ENCODE assay signal across 1 cellular context in the genomic region with DNA sequence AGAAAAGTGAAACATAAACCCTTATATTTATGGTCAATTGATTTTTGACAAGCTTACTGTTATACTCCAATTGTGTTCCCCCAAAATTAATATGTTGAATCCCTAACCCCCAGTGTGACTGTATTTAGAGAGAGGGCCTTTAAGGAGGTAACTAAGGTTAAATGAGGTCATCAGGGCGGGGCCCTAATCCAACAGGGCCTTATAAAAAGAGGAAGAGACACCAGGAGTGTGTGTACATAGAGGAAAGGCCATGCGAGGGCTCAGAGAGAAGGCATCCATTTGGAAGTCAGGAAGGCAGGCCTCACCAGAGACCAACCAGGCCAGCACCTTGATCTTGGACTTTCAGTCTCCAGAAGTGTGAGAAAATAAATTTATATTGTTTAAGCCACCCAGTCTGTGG.
A peak's percentile ranks its signal among the peaks of the same experiment; 100 is the strongest.
TF ChIP-seq lines count a peak whose summit lies in the region.

No MANE protein-coding gene starts in this region.

TF ChIP-seq in K562, 482 proteins besides CTCF, POLR2A, EP300 and RAD21 (continued from another document and continues in another):
- TF ChIP-seq KDM5B (IDR thresholded peaks at IDR 0.05; ENCODE audit: insufficient replicate concordance, low read depth, low read length) = peak; percentile 43
- no peak for TF ChIP-seq SMC3 (conservative IDR thresholded peaks at IDR 0.05; ENCODE audit: insufficient read depth, low read depth, low read length)
- no peak for TF ChIP-seq ZNF431 (CRISPR knock-in tag; IDR thresholded peaks at IDR 0.05)
- no peak for TF ChIP-seq ZKSCAN8 (CRISPR knock-in tag; IDR thresholded peaks at IDR 0.05)
- TF ChIP-seq JUN (IDR thresholded peaks at IDR 0.05; ENCODE audit: borderline replicate concordance, low read depth, low read length) = 0 out of 2 replicates have a peak, but pooled peaks have one; percentile 42
- TF ChIP-seq JUN (CRISPR knock-in tag; IDR thresholded peaks at IDR 0.05; ENCODE audit: borderline replicate concordance) = no peak
- TF ChIP-seq HMG20B (CRISPR knock-in tag; IDR thresholded peaks at IDR 0.05) = no peak
- TF ChIP-seq, protein P1, sequence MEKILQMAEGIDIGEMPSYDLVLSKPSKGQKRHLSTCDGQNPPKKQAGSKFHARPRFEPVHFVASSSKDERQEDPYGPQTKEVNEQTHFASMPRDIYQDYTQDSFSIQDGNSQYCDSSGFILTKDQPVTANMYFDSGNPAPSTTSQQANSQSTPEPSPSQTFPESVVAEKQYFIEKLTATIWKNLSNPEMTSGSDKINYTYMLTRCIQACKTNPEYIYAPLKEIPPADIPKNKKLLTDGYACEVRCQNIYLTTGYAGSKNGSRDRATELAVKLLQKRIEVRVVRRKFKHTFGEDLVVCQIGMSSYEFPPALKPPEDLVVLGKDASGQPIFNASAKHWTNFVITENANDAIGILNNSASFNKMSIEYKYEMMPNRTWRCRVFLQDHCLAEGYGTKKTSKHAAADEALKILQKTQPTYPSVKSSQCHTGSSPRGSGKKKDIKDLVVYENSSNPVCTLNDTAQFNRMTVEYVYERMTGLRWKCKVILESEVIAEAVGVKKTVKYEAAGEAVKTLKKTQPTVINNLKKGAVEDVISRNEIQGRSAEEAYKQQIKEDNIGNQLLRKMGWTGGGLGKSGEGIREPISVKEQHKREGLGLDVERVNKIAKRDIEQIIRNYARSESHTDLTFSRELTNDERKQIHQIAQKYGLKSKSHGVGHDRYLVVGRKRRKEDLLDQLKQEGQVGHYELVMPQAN (IDR thresholded peaks at IDR 0.05; ENCODE audit: borderline replicate concordance) = no peak
- no peak for TF ChIP-seq CHCHD3 (CRISPR knock-in tag; IDR thresholded peaks at IDR 0.05)
- TF ChIP-seq ZZZ3 (IDR thresholded peaks at IDR 0.05) = no peak
- no peak for TF ChIP-seq CREM (IDR thresholded peaks at IDR 0.05; ENCODE audit: low read depth)
- TF ChIP-seq, protein P2, sequence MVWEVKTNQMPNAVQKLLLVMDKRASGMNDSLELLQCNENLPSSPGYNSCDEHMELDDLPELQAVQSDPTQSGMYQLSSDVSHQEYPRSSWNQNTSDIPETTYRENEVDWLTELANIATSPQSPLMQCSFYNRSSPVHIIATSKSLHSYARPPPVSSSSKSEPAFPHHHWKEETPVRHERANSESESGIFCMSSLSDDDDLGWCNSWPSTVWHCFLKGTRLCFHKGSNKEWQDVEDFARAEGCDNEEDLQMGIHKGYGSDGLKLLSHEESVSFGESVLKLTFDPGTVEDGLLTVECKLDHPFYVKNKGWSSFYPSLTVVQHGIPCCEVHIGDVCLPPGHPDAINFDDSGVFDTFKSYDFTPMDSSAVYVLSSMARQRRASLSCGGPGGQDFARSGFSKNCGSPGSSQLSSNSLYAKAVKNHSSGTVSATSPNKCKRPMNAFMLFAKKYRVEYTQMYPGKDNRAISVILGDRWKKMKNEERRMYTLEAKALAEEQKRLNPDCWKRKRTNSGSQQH (CRISPR knock-in tag; IDR thresholded peaks at IDR 0.05) = no peak
- no peak for TF ChIP-seq SETDB1 (IDR thresholded peaks at IDR 0.05; ENCODE audit: low read length)
- no peak for TF ChIP-seq HIVEP1 (CRISPR knock-in tag; IDR thresholded peaks at IDR 0.05)
- TF ChIP-seq ARNT (IDR thresholded peaks at IDR 0.05) = no peak
- TF ChIP-seq, protein P3, sequence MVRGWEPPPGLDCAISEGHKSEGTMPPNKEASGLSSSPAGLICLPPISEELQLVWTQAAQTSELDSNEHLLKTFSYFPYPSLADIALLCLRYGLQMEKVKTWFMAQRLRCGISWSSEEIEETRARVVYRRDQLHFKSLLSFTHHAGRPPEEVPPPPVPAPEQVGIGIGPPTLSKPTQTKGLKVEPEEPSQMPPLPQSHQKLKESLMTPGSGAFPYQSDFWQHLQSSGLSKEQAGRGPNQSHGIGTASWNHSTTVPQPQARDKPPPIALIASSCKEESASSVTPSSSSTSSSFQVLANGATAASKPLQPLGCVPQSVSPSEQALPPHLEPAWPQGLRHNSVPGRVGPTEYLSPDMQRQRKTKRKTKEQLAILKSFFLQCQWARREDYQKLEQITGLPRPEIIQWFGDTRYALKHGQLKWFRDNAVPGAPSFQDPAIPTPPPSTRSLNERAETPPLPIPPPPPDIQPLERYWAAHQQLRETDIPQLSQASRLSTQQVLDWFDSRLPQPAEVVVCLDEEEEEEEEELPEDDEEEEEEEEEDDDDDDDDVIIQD (CRISPR knock-in tag; IDR thresholded peaks at IDR 0.05) = no peak
- no peak for TF ChIP-seq SOX6 (IDR thresholded peaks at IDR 0.05)
- no peak for TF ChIP-seq TEAD1 (CRISPR knock-in tag; IDR thresholded peaks at IDR 0.05)
- no peak for TF ChIP-seq KLF1 (tag; IDR thresholded peaks at IDR 0.05)
- no peak for TF ChIP-seq ZNF274 (IDR thresholded peaks at IDR 0.05; ENCODE audit: borderline replicate concordance, low read depth, low read length)
- no peak for TF ChIP-seq NBN (IDR thresholded peaks at IDR 0.05; ENCODE audit: low read depth)
- no peak for TF ChIP-seq SP2 (IDR thresholded peaks at IDR 0.05; ENCODE audit: extremely low read depth, low read depth, low read length, poor library complexity, severe bottlenecking)
- TF ChIP-seq, protein P4, sequence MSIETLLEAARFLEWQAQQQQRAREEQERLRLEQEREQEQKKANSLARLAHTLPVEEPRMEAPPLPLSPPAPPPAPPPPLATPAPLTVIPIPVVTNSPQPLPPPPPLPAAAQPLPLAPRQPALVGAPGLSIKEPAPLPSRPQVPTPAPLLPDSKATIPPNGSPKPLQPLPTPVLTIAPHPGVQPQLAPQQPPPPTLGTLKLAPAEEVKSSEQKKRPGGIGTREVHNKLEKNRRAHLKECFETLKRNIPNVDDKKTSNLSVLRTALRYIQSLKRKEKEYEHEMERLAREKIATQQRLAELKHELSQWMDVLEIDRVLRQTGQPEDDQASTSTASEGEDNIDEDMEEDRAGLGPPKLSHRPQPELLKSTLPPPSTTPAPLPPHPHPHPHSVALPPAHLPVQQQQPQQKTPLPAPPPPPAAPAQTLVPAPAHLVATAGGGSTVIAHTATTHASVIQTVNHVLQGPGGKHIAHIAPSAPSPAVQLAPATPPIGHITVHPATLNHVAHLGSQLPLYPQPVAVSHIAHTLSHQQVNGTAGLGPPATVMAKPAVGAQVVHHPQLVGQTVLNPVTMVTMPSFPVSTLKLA (conservative IDR thresholded peaks at IDR 0.05) = peak; percentile 18 to 35; a peak in 2 of 4 replicates
- TF ChIP-seq CHD4 (IDR thresholded peaks at IDR 0.05; ENCODE audit: insufficient read depth, insufficient replicate concordance, low read depth, low read length, poor library complexity, severe bottlenecking) = no peak
- TF ChIP-seq, protein P5, sequence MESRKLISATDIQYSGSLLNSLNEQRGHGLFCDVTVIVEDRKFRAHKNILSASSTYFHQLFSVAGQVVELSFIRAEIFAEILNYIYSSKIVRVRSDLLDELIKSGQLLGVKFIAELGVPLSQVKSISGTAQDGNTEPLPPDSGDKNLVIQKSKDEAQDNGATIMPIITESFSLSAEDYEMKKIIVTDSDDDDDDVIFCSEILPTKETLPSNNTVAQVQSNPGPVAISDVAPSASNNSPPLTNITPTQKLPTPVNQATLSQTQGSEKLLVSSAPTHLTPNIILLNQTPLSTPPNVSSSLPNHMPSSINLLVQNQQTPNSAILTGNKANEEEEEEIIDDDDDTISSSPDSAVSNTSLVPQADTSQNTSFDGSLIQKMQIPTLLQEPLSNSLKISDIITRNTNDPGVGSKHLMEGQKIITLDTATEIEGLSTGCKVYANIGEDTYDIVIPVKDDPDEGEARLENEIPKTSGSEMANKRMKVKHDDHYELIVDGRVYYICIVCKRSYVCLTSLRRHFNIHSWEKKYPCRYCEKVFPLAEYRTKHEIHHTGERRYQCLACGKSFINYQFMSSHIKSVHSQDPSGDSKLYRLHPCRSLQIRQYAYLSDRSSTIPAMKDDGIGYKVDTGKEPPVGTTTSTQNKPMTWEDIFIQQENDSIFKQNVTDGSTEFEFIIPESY (CRISPR knock-in tag; IDR thresholded peaks at IDR 0.05) = no peak
- no peak for TF ChIP-seq FOXK1 (CRISPR knock-in tag; IDR thresholded peaks at IDR 0.05; ENCODE audit: borderline replicate concordance)
- TF ChIP-seq, protein P6, sequence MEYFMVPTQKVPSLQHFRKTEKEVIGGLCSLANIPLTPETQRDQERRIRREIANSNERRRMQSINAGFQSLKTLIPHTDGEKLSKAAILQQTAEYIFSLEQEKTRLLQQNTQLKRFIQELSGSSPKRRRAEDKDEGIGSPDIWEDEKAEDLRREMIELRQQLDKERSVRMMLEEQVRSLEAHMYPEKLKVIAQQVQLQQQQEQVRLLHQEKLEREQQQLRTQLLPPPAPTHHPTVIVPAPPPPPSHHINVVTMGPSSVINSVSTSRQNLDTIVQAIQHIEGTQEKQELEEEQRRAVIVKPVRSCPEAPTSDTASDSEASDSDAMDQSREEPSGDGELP (CRISPR knock-in tag; IDR thresholded peaks at IDR 0.05; ENCODE audit: borderline replicate concordance) = no peak
- TF ChIP-seq, protein P7, sequence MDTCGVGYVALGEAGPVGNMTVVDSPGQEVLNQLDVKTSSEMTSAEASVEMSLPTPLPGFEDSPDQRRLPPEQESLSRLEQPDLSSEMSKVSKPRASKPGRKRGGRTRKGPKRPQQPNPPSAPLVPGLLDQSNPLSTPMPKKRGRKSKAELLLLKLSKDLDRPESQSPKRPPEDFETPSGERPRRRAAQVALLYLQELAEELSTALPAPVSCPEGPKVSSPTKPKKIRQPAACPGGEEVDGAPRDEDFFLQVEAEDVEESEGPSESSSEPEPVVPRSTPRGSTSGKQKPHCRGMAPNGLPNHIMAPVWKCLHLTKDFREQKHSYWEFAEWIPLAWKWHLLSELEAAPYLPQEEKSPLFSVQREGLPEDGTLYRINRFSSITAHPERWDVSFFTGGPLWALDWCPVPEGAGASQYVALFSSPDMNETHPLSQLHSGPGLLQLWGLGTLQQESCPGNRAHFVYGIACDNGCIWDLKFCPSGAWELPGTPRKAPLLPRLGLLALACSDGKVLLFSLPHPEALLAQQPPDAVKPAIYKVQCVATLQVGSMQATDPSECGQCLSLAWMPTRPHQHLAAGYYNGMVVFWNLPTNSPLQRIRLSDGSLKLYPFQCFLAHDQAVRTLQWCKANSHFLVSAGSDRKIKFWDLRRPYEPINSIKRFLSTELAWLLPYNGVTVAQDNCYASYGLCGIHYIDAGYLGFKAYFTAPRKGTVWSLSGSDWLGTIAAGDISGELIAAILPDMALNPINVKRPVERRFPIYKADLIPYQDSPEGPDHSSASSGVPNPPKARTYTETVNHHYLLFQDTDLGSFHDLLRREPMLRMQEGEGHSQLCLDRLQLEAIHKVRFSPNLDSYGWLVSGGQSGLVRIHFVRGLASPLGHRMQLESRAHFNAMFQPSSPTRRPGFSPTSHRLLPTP (IDR thresholded peaks at IDR 0.05; ENCODE audit: borderline replicate concordance, extremely low read depth, insufficient read length) = no peak
- TF ChIP-seq STAG1 (CRISPR knock-in tag; IDR thresholded peaks at IDR 0.05; ENCODE audit: borderline replicate concordance) = no peak
- TF ChIP-seq KAT7 (CRISPR knock-in tag; IDR thresholded peaks at IDR 0.05; ENCODE audit: borderline replicate concordance) = no peak
- TF ChIP-seq MTF1 (CRISPR knock-in tag; IDR thresholded peaks at IDR 0.05; ENCODE audit: borderline replicate concordance) = no peak
- TF ChIP-seq CXXC5 (CRISPR knock-in tag; IDR thresholded peaks at IDR 0.05) = peak; percentile 30; the same call in 1 of the 2 replicates
- TF ChIP-seq HNRNPH1 (optimal IDR thresholded peaks at IDR 0.05; ENCODE audit: low read depth, low read length) = no peak
- no peak for TF ChIP-seq MAFF (IDR thresholded peaks at IDR 0.05; ENCODE audit: low read length)
- no peak for TF ChIP-seq MYBL2 (IDR thresholded peaks at IDR 0.05; ENCODE audit: low read depth)
- no peak for TF ChIP-seq MYBL2 (CRISPR knock-in tag; IDR thresholded peaks at IDR 0.05; ENCODE audit: borderline replicate concordance)
- TF ChIP-seq, protein P8, sequence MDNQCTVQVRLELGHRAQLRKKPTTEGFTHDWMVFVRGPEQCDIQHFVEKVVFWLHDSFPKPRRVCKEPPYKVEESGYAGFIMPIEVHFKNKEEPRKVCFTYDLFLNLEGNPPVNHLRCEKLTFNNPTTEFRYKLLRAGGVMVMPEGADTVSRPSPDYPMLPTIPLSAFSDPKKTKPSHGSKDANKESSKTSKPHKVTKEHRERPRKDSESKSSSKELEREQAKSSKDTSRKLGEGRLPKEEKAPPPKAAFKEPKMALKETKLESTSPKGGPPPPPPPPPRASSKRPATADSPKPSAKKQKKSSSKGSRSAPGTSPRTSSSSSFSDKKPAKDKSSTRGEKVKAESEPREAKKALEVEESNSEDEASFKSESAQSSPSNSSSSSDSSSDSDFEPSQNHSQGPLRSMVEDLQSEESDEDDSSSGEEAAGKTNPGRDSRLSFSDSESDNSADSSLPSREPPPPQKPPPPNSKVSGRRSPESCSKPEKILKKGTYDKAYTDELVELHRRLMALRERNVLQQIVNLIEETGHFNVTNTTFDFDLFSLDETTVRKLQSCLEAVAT (IDR thresholded peaks at IDR 0.05) = no peak
- TF ChIP-seq SP1 (CRISPR knock-in tag; IDR thresholded peaks at IDR 0.05) = no peak
- TF ChIP-seq TCF3 (CRISPR knock-in tag; IDR thresholded peaks at IDR 0.05) = no peak
- TF ChIP-seq ZNF23 (CRISPR knock-in tag; IDR thresholded peaks at IDR 0.05) = no peak
- TF ChIP-seq, protein P9, sequence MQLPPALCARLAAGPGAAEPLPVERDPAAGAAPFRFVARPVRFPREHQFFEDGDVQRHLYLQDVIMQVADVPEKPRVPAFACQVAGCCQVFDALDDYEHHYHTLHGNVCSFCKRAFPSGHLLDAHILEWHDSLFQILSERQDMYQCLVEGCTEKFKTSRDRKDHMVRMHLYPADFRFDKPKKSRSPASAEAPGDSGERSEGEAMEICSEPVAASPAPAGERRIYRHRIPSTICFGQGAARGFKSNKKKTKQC (CRISPR knock-in tag; IDR thresholded peaks at IDR 0.05) = no peak
- no peak for TF ChIP-seq TAF9B (IDR thresholded peaks at IDR 0.05; ENCODE audit: partially characterized antibody)
